In the genomic region with DNA sequence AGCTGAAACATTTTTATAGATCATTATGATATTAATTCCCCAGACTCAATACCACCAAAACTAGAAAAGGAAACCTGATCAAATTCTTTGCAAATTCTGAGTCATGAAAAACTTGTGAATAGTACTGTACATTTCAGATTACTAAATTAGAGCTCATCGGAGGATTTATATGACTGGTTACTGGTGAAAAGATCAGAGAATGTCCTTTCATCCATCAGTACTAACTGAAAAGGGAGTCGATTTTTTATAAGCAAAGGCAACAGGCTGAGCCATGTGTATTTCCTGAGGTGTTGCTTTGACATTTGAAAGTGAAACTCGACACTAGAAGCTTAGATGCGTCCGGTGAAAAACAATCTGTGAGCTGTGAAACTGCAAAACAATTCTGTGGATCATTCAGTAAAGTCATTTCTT, we compare ENCODE assay signal across 8 cellular contexts.
DNase-seq lines count a peak whose midpoint lies in the region; ATAC-seq lines count a peak whose summit lies in the region.

No MANE protein-coding gene starts in this region.

- peaks cover 7% of the 10 kb centered on the region for H3K9me3 Mint-ChIP-seq in activated naive CD8-positive, alpha-beta T cell treated with anti-CD3 and anti-CD28 coated beads for 36 hours
- no peaks in the 10 kb centered on the region for H3K9me3 Mint-ChIP-seq in stimulated activated memory B cell treated with anti-CD40 and anti-IgM and Interleukin-4, amounts not matched to agents 10 μg/mL and 1 μg/mL and 100 μg/mL, for 72 hours

- no peaks in the 10 kb centered on the region for H3K27me3 Mint-ChIP-seq in activated naive CD8-positive, alpha-beta T cell treated with anti-CD3 and anti-CD28 coated beads for 36 hours
- H3K27me3 Mint-ChIP-seq in stimulated activated memory B cell treated with anti-CD40 and anti-IgM and Interleukin-4, amounts not matched to agents 10 μg/mL and 1 μg/mL and 100 μg/mL, for 72 hours = no peaks in the 10 kb centered on the region

- peak overlapping the region; percentile 90 for H3K27ac Mint-ChIP-seq in activated naive CD8-positive, alpha-beta T cell treated with anti-CD3 and anti-CD28 coated beads for 36 hours
- peak overlapping the region; percentile 75 for H3K27ac Mint-ChIP-seq in stimulated activated memory B cell treated with anti-CD40 and anti-IgM and Interleukin-4, amounts not matched to agents 10 μg/mL and 1 μg/mL and 100 μg/mL, for 72 hours

- H3K4me3 Mint-ChIP-seq in activated naive CD8-positive, alpha-beta T cell treated with anti-CD3 and anti-CD28 coated beads for 36 hours = peak overlapping the region; percentile 51
- H3K4me3 Mint-ChIP-seq in stimulated activated memory B cell treated with anti-CD40 and anti-IgM and Interleukin-4, amounts not matched to agents 10 μg/mL and 1 μg/mL and 100 μg/mL, for 72 hours = peak overlapping the region; percentile 60

- H3K36me3 Mint-ChIP-seq in activated naive CD8-positive, alpha-beta T cell treated with anti-CD3 and anti-CD28 coated beads for 36 hours = no peaks in the 10 kb centered on the region
- no peaks in the 10 kb centered on the region for H3K36me3 Mint-ChIP-seq in stimulated activated memory B cell treated with anti-CD40 and anti-IgM and Interleukin-4, amounts not matched to agents 10 μg/mL and 1 μg/mL and 100 μg/mL, for 72 hours

- H3K4me1 Mint-ChIP-seq in activated naive CD8-positive, alpha-beta T cell treated with anti-CD3 and anti-CD28 coated beads for 36 hours = peaks cover 58% of the 10 kb centered on the region
- peaks cover 38% of the 10 kb centered on the region for H3K4me1 Mint-ChIP-seq in stimulated activated memory B cell treated with anti-CD40 and anti-IgM and Interleukin-4, amounts not matched to agents 10 μg/mL and 1 μg/mL and 100 μg/mL, for 72 hours

- DNase-seq in stimulated activated CD4-positive, alpha-beta T cell treated with anti-CD3 and anti-CD28 coated beads, Interleukin-1b, Interleukin-23, amount 100 ng/mL, for 48 hours = peak; percentile 22
- no peak for DNase-seq in stimulated activated CD4-positive, alpha-beta T cell treated with anti-CD3 and anti-CD28 coated beads, Interleukin-2, amount 100 ng/mL, for 24 hours
- DNase-seq in activated naive CD8-positive, alpha-beta T cell treated with anti-CD3 and anti-CD28 coated beads for 36 hours = peak; percentile 25
- DNase-seq in activated CD8-positive, alpha-beta memory T cell treated with anti-CD3 and anti-CD28 coated beads for 24 hours = no peak

- peak; percentile 84 for ATAC-seq in HG03097 (IDR thresholded peaks at IDR 0.05; ENCODE audit: low FRiP score, unreplicated experiment)
- peak; percentile 87 for ATAC-seq in stimulated activated memory B cell treated with anti-CD40 and anti-IgM and Interleukin-4, amounts not matched to agents 10 μg/mL and 1 μg/mL and 100 μg/mL, for 72 hours
- ATAC-seq in GM18873 (IDR thresholded peaks at IDR 0.05; ENCODE audit: low FRiP score, unreplicated experiment) = no peak
- ATAC-seq in HG03045 (IDR thresholded peaks at IDR 0.05; ENCODE audit: unreplicated experiment) = no peak

Comparison
In these comparisons a context has a peak if more than half of its experiments do, and no peak if none do; other contexts are left out.
1. DNase-seq: peak in stimulated activated CD4-positive, alpha-beta T cell treated with anti-CD3 and anti-CD28 coated beads, Interleukin-1b, Interleukin-23, amount 100 ng/mL, for 48 hours (single experiment) and activated naive CD8-positive, alpha-beta T cell treated with anti-CD3 and anti-CD28 coated beads for 36 hours (single experiment); none in stimulated activated CD4-positive, alpha-beta T cell treated with anti-CD3 and anti-CD28 coated beads, Interleukin-2, amount 100 ng/mL, for 24 hours (0 of 2) and activated CD8-positive, alpha-beta memory T cell treated with anti-CD3 and anti-CD28 coated beads for 24 hours (single experiment).
2. ATAC-seq: peak in HG03097 (single experiment) and stimulated activated memory B cell treated with anti-CD40 and anti-IgM and Interleukin-4, amounts not matched to agents 10 μg/mL and 1 μg/mL and 100 μg/mL, for 72 hours (single experiment); none in GM18873 (single experiment) and HG03045 (single experiment).